In genomic region chr10:44069573-44069972, GRCh38 we compare ENCODE assay signal across 13 cellular contexts.
"Had no signal": no experiment of that assay in that cellular context is flagged by ENCODE, and none has a peak within 500 bp of the region (broad histone marks: within the 10 kb centered on the region; RNA-seq: fewer than 3 reads in every experiment).

No MANE protein-coding gene starts in this region.

- H3K4me3 ChIP-seq: lower lobe of right lung, testis had no signal

- H3K27me3 ChIP-seq: testis had no signal

- H3K27ac ChIP-seq: epithelial cell of prostate, lower lobe of right lung, testis had no signal

- H3K9me3 ChIP-seq: lower lobe of right lung, testis had no signal

- ATAC-seq: effector memory CD8-positive, alpha-beta T cell; stimulated activated naive CD8-positive, alpha-beta T cell treated with anti-CD3 and anti-CD28 coated beads, Interleukin-15, Interleukin-2, amounts not matched to agents 100 U/mL and 50 U/mL, for 24 hours had no signal

- H3K36me3 ChIP-seq: lower lobe of right lung had no signal

- DNase-seq: activated CD4-positive, alpha-beta T cell treated with anti-CD3 and anti-CD28 coated beads, Interleukin-2, amount 50 U/mL, for 1 hour; activated CD4-positive, CD25-positive, alpha-beta regulatory T cell; activated naive CD8-positive, alpha-beta T cell treated with anti-CD3 and anti-CD28 coated beads for 36 hours; central memory CD4-positive, alpha-beta T cell; cortex of kidney; effector memory CD8-positive, alpha-beta T cell; foreskin fibroblast; lower lobe of right lung; stimulated activated CD4-positive, alpha-beta T cell treated with anti-CD3 and anti-CD28 coated beads, Interleukin-4, amount 100 ng/mL, for 1 hour; stimulated activated CD8-positive, alpha-beta memory T cell treated with anti-CD3 and anti-CD28 coated beads, Interleukin-4, amount 100 ng/mL, for 48 hours; stimulated activated naive CD8-positive, alpha-beta T cell treated with anti-CD3 and anti-CD28 coated beads, Interleukin-15, Interleukin-2, amounts not matched to agents 100 U/mL and 50 U/mL, for 24 hours; testis had no signal
